Comparison of ENCODE assay signal across 10 cellular contexts in genomic region chr17:83203073-83203471, GRCh38.
A peak's percentile ranks its signal among the peaks of the same experiment; 100 is the strongest.
DNase-seq lines count a peak whose midpoint lies in the region; ATAC-seq and TF ChIP-seq lines count a peak whose summit lies in the region.
"Had no signal": no experiment of that assay in that cellular context is flagged by ENCODE, and none has a peak within 500 bp of the region (broad histone marks: within the 10 kb centered on the region; RNA-seq: fewer than 3 reads in every experiment).

No MANE protein-coding gene starts in this region.

- 40% methylated on average over 6 of the region's 9 CpGs for WGBS in suprapubic skin

- intact Hi-C loops in left lung (cut with DNase I), result no loop called here

- H3K27ac ChIP-seq in left lung, result peak overlapping the region; percentile 62 to 99
- H3K27ac ChIP-seq in suprapubic skin, result peak overlapping the region; percentile 94
- H3K27ac ChIP-seq: epithelial cell of prostate, SK-N-MC had no signal

- H3K9me3 ChIP-seq in left lung, result no peaks in the 10 kb centered on the region
- H3K9me3 ChIP-seq in suprapubic skin, result no peaks in the 10 kb centered on the region

- H3K36me3 ChIP-seq in left lung (no peaks in the 10 kb centered on the region), suprapubic skin (no peaks in the 10 kb centered on the region)

- H3K27me3 ChIP-seq in left lung (no peaks in the 10 kb centered on the region), suprapubic skin (no peaks in the 10 kb centered on the region)

- H3K4me1 ChIP-seq in left lung (peaks cover 0 to 67% of the 10 kb centered on the region in 2 donors), suprapubic skin (peaks cover 64% of the 10 kb centered on the region)

- DNase-seq in SIG-M5 treated with dmso at 0.1 percent for 504 hours (lab: John Stamatoyannopoulos, UW; ENCODE audit: unreplicated experiment), result peak; percentile 54
- DNase-seq in SIG-M5 (lab: John Stamatoyannopoulos, UW), result no peak
- peak; percentile 98 for DNase-seq in amniotic epithelial cell (ENCODE audit: low read depth)
- DNase-seq in left lung, result peak; percentile 82 to 90
- peak; percentile 91 for DNase-seq in suprapubic skin (ENCODE audit: low spot score in 2 of 2)
- DNase-seq in NCI-H446 treated with DMSO at 0.1 percent for 48 hours (lab: John Stamatoyannopoulos, UW), result no peak

- TF ChIP-seq EP300 in suprapubic skin (IDR thresholded peaks at IDR 0.05), result no peak

- peak in 1 of 2 donors; percentile 24 for TF ChIP-seq POLR2A in suprapubic skin (IDR thresholded peaks at IDR 0.05)

- H3K4me3 ChIP-seq in left lung (no peak overlapping the region), suprapubic skin (no peak overlapping the region)
- H3K4me3 ChIP-seq: SK-N-MC had no signal

- no peak for TF ChIP-seq CTCF in left lung (IDR thresholded peaks at IDR 0.05)
- no peak for TF ChIP-seq CTCF in suprapubic skin (IDR thresholded peaks at IDR 0.05)

- peak; percentile 55 for ATAC-seq in left lung
- ATAC-seq in GM18873 (IDR thresholded peaks at IDR 0.05; ENCODE audit: low FRiP score, unreplicated experiment), result no peak
- no peak for ATAC-seq in HG03025 (IDR thresholded peaks at IDR 0.05; ENCODE audit: low FRiP score, unreplicated experiment)

Comparison
In these comparisons a context has a peak if more than half of its experiments do, and no peak if none do; other contexts are left out.
1. DNase-seq: peak in SIG-M5 treated with dmso at 0.1 percent for 504 hours (single experiment), amniotic epithelial cell (single experiment), left lung (2 of 2) and suprapubic skin (2 of 2); none in SIG-M5 (single experiment) and NCI-H446 treated with DMSO at 0.1 percent for 48 hours (single experiment).